In genomic region chr13:106533940-106534843, GRCh38 we compare ENCODE assay signal across 8 cellular contexts. TPM values are rescaled to one million over a fixed set of nuclear protein-coding genes. Genes with fewer than 3 reads are reported as not detected.
DNase-seq lines count a peak whose midpoint lies in the region; ATAC-seq, FAIRE-seq and TF ChIP-seq lines count a peak whose summit lies in the region.

No MANE protein-coding gene starts in this region.

- no peak overlapping the region for H3K4me3 ChIP-seq in OCI-LY7 (ENCODE audit: low read depth, low read length, poor library complexity, severe bottlenecking)
- peak overlapping the region; percentile 48 to 83 (median 74) for H3K4me3 ChIP-seq in heart left ventricle
- peak overlapping the region; percentile 7 to 72 (median 70) for H3K4me3 ChIP-seq in pancreas

- no peaks in the 10 kb centered on the region for H3K9me3 ChIP-seq in OCI-LY7 (ENCODE audit: low read length)
- H3K9me3 ChIP-seq in heart left ventricle: no peaks in the 10 kb centered on the region
- H3K9me3 ChIP-seq in pancreas: no peaks in the 10 kb centered on the region

- H3K27ac ChIP-seq in OCI-LY7 (ENCODE audit: low read depth, low read length, poor library complexity, severe bottlenecking) (no peak overlapping the region), heart left ventricle (peak overlapping the region; percentile 70 to 89 (median 83)), pancreas (peak overlapping the region in 2 of 4 donors; percentile 26 to 45)

- H3K9me2 ChIP-seq in OCI-LY7 (ENCODE audit: insufficient read depth, low read length): no peaks in the 10 kb centered on the region

- H3K4me1 ChIP-seq in OCI-LY7 (ENCODE audit: insufficient read depth, low read length, poor library complexity, severe bottlenecking) (no peaks in the 10 kb centered on the region), heart left ventricle (peaks cover 0 to 41% (median 13%) of the 10 kb centered on the region in 12 donors), pancreas (peaks cover 0 to 3% (median 0%) of the 10 kb centered on the region in 3 donors)

- no peak for TF ChIP-seq POLR2A in heart left ventricle (IDR thresholded peaks at IDR 0.05)

- TF ChIP-seq CTCF in OCI-LY7 (conservative IDR thresholded peaks at IDR 0.05; ENCODE audit: low read length) (no peak), heart left ventricle (IDR thresholded peaks at IDR 0.05) (no peak), pancreas (IDR thresholded peaks at IDR 0.05) (no peak)

- CTCF ChIA-PET in OCI-LY7 (lab: Charles Lee; ENCODE audit: unreplicated experiment): no interaction called here

- 0 out of 2 replicates have a peak, but pooled peaks cover 2% of the 10 kb centered on the region for H4K20me1 ChIP-seq in OCI-LY7 (ENCODE audit: insufficient read depth, low read length)

- no peak overlapping the region for H2AFZ ChIP-seq in OCI-LY7 (ENCODE audit: low read length)

- no peaks in the 10 kb centered on the region for H3K79me2 ChIP-seq in OCI-LY7 (ENCODE audit: insufficient read depth, low read depth, low read length)

- H3K4me2 ChIP-seq in OCI-LY7 (ENCODE audit: low read length): 0 out of 2 replicates have a peak overlapping the region, but pooled peaks have one; percentile 29

- BruUV-seq in OCI-LY7 (replicated peaks; lab: Mats Ljungman, UMichigan): no TSS peak

- ATAC-seq in heart left ventricle: no peak
- ATAC-seq in pancreas: peak in 1 of 4 donors; percentile 2
- no peak for ATAC-seq in GM21825 (IDR thresholded peaks at IDR 0.05; ENCODE audit: unreplicated experiment)

- DNase-seq in NCI-H1417 (lab: John Stamatoyannopoulos, UW) (peak; percentile 60 to 75 (median 74)), NCI-H1417 treated with DMSO at 0.1 percent for 48 hours (lab: John Stamatoyannopoulos, UW) (no peak), OCI-LY7 (ENCODE audit: low spot score) (no peak), amniotic stem cell (lab: John Stamatoyannopoulos, UW) (peak; percentile 44), heart left ventricle (peak; percentile 33 to 69 (median 42)), pancreas (peak in 5 of 6 donors; percentile 16 to 79 (median 47)), HPDE6-E6E7 (ENCODE audit: extremely low spot score) (no peak)

- no peak for FAIRE-seq in pancreas (lab: Jason Lieb, UNC)

- peaks cover 0 to 37% (median 0%) of the 10 kb centered on the region in 9 donors for H3K27me3 ChIP-seq in heart left ventricle
- H3K27me3 ChIP-seq in pancreas: no peaks in the 10 kb centered on the region

- 2 to 9% (median 4%) methylated on average over 27 to 89 of the region's 89 CpGs for WGBS in heart left ventricle, 4 donors
- WGBS in pancreas, 2 donors: 11 to 12% methylated on average over 77 to 89 of the region's 89 CpGs

- no peaks in the 10 kb centered on the region for H3K36me3 ChIP-seq in OCI-LY7 (ENCODE audit: insufficient read depth, low read length)
- H3K36me3 ChIP-seq in heart left ventricle: no peaks in the 10 kb centered on the region
- H3K36me3 ChIP-seq in pancreas: no peaks in the 10 kb centered on the region

- POLR2A ChIA-PET in OCI-LY7 (lab: Charles Lee): no interaction called here

- intact Hi-C loops in OCI-LY7 (cut with micrococcal nuclease; ENCODE audit: unreplicated experiment) (no loop called here), heart left ventricle (cut with DNase I) (loop anchor here (2.0 to 10.0 kb wide), 16 partner anchors 37 to 1962 kb away; no protein-coding TSS in a partner anchor), pancreas (cut with DNase I) (no loop called here)

RNA-seq across cellular contexts. Expression of gene EFNB2, which starts 1.3 kb away (rescaled TPM):
- 0.25 and 0.49 TPM in 2 replicates for total RNA-seq in OCI-LY7 (2014; rRNA removed; shearing (Covaris generic))
- total RNA-seq in OCI-LY7 (2022): 0.31 and 0.51 TPM in 2 replicates
- total RNA-seq in heart left ventricle: 10 to 100 TPM in 7 of 9 donors, 1 to 10 TPM in 2; 8.6 to 20.2 (median 12.7) TPM
- polyA plus RNA-seq in heart left ventricle: 10 to 100 TPM in 1 of 2 donors, 1 to 10 TPM in 1; 7.3 to 17.7 TPM
- 1 to 10 TPM; 2.4 to 8.0 (median 2.9) TPM for total RNA-seq in pancreas
- polyA plus RNA-seq in pancreas: 1 to 10 TPM; 3.0 to 4.4 TPM

RNA-seq across cellular contexts. Expression of gene ARGLU1, which starts 33.7 kb away (rescaled TPM):
- 71.9 and 89.1 TPM in 2 replicates for total RNA-seq in OCI-LY7 (2014; rRNA removed; shearing (Covaris generic))
- total RNA-seq in OCI-LY7 (2022) (71.6 and 87.7 TPM in 2 replicates), heart left ventricle (10 to 100 TPM; 14.2 to 35.6 (median 28.1) TPM), pancreas (10 to 100 TPM; 15.9 to 42.4 (median 24.2) TPM)
- polyA plus RNA-seq in heart left ventricle (10 to 100 TPM; 25.7 to 54.0 TPM), pancreas (10 to 100 TPM; 53.8 to 96.1 TPM)

Comparison
In these comparisons a context has a peak if more than half of its experiments do, and no peak if none do; other contexts are left out.
1. DNase-seq: peak in NCI-H1417 (3 of 3), amniotic stem cell (single experiment), heart left ventricle (5 of 5) and pancreas (5 of 6); none in NCI-H1417 treated with DMSO at 0.1 percent for 48 hours (single experiment), OCI-LY7 (single experiment) and HPDE6-E6E7 (single experiment).
2. intact Hi-C loops: an anchor here in heart left ventricle (2.0 to 10.0 kb wide); none called in OCI-LY7 and pancreas.